19 cellular contexts compared by ENCODE assay signal in the genomic region with DNA sequence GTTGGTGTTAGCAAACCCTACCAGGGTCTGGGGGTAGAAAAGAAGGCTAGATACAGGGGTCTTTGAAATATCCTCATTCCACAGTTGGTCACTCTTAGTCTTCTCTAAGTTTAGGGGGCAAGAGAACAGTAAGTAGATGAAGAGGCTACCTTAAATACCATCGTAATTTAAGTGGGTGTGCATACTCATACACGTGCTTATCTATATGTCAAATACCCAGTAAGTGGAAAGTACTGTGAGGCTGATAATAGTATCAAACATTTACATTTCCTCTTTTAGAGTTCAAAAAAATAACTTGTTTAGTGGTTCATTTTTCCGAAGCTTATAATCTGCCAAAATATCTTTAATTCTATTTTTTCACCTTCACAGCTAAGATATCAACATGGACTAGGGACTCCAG.
"Had no signal": no experiment of that assay in that cellular context is flagged by ENCODE, and none has a peak within 500 bp of the region (broad histone marks: within the 10 kb centered on the region; RNA-seq: fewer than 3 reads in every experiment).

No MANE protein-coding gene starts in this region.

- H3K4me1 Mint-ChIP-seq: endodermal cell, neural progenitor cell had no signal

- FAIRE-seq: endothelial cell of umbilical vein, frontal cortex, islet of Langerhans, small intestine had no signal

- H3K27ac Mint-ChIP-seq: mesothelial cell of epicardium; natural killer cell treated with Interleukin-12 subunit alpha and Interleukin-12 subunit beta and Interleukin-15 and Interleukin-18, amount 100 ng/mL, for 72 hours; neural progenitor cell; stimulated activated naive CD8-positive, alpha-beta T cell treated with anti-CD3 and anti-CD28 coated beads, Interleukin-15, Interleukin-2, amounts not matched to agents 100 ng/mL and 50 ng/mL, for 24 hours had no signal

- DNase-seq: effector CD4-positive, alpha-beta T cell; endodermal cell; heart left ventricle; hippocampal formation; mammary epithelial cell; nucleus accumbens; ovary; small intestine; stimulated activated CD4-positive, alpha-beta T cell treated with anti-CD3 and anti-CD28 coated beads, Interleukin-12 subunit alpha, Interleukin-12 subunit beta, amount 100 ng/mL, for 4 hours; testis; upper lobe of right lung had no signal

- H3K27me3 Mint-ChIP-seq: natural killer cell treated with Interleukin-12 subunit alpha and Interleukin-12 subunit beta and Interleukin-15 and Interleukin-18, amount 100 ng/mL, for 72 hours; stimulated activated naive CD8-positive, alpha-beta T cell treated with anti-CD3 and anti-CD28 coated beads, Interleukin-15, Interleukin-2, amounts not matched to agents 100 ng/mL and 50 ng/mL, for 24 hours had no signal

- H3K4me3 Mint-ChIP-seq: endodermal cell; mesothelial cell of epicardium; natural killer cell treated with Interleukin-12 subunit alpha and Interleukin-12 subunit beta and Interleukin-15 and Interleukin-18, amount 100 ng/mL, for 72 hours; neural progenitor cell; stimulated activated naive CD8-positive, alpha-beta T cell treated with anti-CD3 and anti-CD28 coated beads, Interleukin-15, Interleukin-2, amounts not matched to agents 100 ng/mL and 50 ng/mL, for 24 hours had no signal

- H3K9me3 Mint-ChIP-seq: endodermal cell; natural killer cell treated with Interleukin-12 subunit alpha and Interleukin-12 subunit beta and Interleukin-15 and Interleukin-18, amount 100 ng/mL, for 72 hours; neural progenitor cell; stimulated activated naive CD8-positive, alpha-beta T cell treated with anti-CD3 and anti-CD28 coated beads, Interleukin-15, Interleukin-2, amounts not matched to agents 100 ng/mL and 50 ng/mL, for 24 hours had no signal

- H3K36me3 Mint-ChIP-seq: natural killer cell treated with Interleukin-12 subunit alpha and Interleukin-12 subunit beta and Interleukin-15 and Interleukin-18, amount 100 ng/mL, for 72 hours had no signal

- ATAC-seq: heart left ventricle; left lobe of liver; natural killer cell treated with Interleukin-12 subunit alpha and Interleukin-12 subunit beta and Interleukin-15 and Interleukin-18, amount 100 ng/mL, for 72 hours; upper lobe of right lung had no signal
